14 cellular contexts compared by ENCODE assay signal in the genomic region with DNA sequence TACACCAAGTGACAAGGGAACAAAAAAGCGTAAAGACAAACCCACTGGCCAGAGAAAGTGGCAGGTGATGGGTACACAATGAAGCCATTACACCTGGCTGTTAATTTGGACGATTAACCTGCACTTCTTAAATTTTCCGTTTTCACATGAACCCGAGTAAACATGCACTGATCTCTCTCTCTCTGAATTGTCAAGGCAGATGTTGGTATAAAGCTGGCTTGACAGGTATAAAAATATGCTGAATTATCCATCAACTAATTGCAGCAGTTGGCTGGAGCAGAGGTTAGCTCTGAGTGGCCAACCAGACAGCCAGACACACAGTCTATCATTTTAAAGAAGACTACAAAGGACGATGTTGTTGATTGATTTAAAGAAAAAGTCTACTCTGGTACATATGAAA.
"Had no signal": no experiment of that assay in that cellular context is flagged by ENCODE, and none has a peak within 500 bp of the region (broad histone marks: within the 10 kb centered on the region; RNA-seq: fewer than 3 reads in every experiment).

No MANE protein-coding gene starts in this region.

- DNase-seq: activated CD4-positive, alpha-beta memory T cell treated with anti-CD3 and anti-CD28 coated beads, Interleukin-2, amount 10 ng/mL, durations not matched to agents 7 days and 5 days; activated CD4-positive, alpha-beta T cell treated with anti-CD3 and anti-CD28 coated beads for 36 hours; activated naive CD4-positive, alpha-beta T cell treated with anti-CD3 and anti-CD28 coated beads, Interleukin-2, amount 10 ng/mL, durations not matched to agents 7 days and 5 days; activated T-cell treated with anti-CD3 and anti-CD28 coated beads, Interleukin-2, amount 50 U/mL, for 24 hours; effector memory CD4-positive, alpha-beta T cell; foreskin melanocyte; heart left ventricle; immature natural killer cell; mesendoderm; natural killer cell; stimulated activated CD4-positive, alpha-beta T cell treated with anti-CD3 and anti-CD28 coated beads, Interleukin-2, amount 100 ng/mL, for 48 hours; stimulated activated naive B cell treated with anti-CD40 and anti-IgM and Interleukin-4, amounts not matched to agents 10 μg/mL and 1 μg/mL and 100 μg/mL, for 72 hours; tibial artery; uterus had no signal
